Comparison of ENCODE assay signal across 32 cellular contexts in genomic region chr21:41458121-41458520, GRCh38. TPM values are rescaled to one million over a fixed set of nuclear protein-coding genes. Genes with fewer than 3 reads are reported as not detected.
"Had no signal": no experiment of that assay in that cellular context is flagged by ENCODE, and none has a peak within 500 bp of the region (broad histone marks: within the 10 kb centered on the region; RNA-seq: fewer than 3 reads in every experiment).

No MANE protein-coding gene starts in this region.

- H3K27ac ChIP-seq: esophagus muscularis mucosa, foreskin keratinocyte, heart left ventricle, left lung, neutrophil, ovary, right lobe of liver, skin epidermis, uterus had no signal

- H3K36me3 ChIP-seq: ovary, uterus had no signal

- H3K27me3 Mint-ChIP-seq: activated B cell treated with CpG ODN at 0.5 μM for 24 hours; activated naive CD8-positive, alpha-beta T cell treated with anti-CD3 and anti-CD28 coated beads for 36 hours; stimulated activated memory B cell treated with anti-CD40 and anti-IgM and Interleukin-4, amounts not matched to agents 10 μg/mL and 1 μg/mL and 100 μg/mL, for 72 hours; stimulated activated naive CD8-positive, alpha-beta T cell treated with anti-CD3 and anti-CD28 coated beads, Interleukin-15, amount 100 ng/mL, for 72 hours; type B pancreatic cell had no signal

- H3K9me3 Mint-ChIP-seq: activated B cell treated with CpG ODN at 0.5 μM for 24 hours; activated naive CD8-positive, alpha-beta T cell treated with anti-CD3 and anti-CD28 coated beads for 36 hours; activated T-cell treated with anti-CD3 and anti-CD28 coated beads, Interleukin-2, amount 50 U/mL, for 72 hours; stimulated activated memory B cell treated with anti-CD40 and anti-IgM and Interleukin-4, amounts not matched to agents 10 μg/mL and 1 μg/mL and 100 μg/mL, for 72 hours; stimulated activated naive CD8-positive, alpha-beta T cell treated with anti-CD3 and anti-CD28 coated beads, Interleukin-15, amount 100 ng/mL, for 72 hours; type B pancreatic cell had no signal

- H3K4me1 ChIP-seq: left lung, right lobe of liver, uterus had no signal

- ATAC-seq: activated T-cell treated with anti-CD3 and anti-CD28 coated beads, Interleukin-2, amount 50 U/mL, for 72 hours; foreskin keratinocyte; left lung; right lobe of liver; stimulated activated memory B cell treated with anti-CD40 and anti-IgM and Interleukin-4, amounts not matched to agents 10 μg/mL and 1 μg/mL and 100 μg/mL, for 72 hours; stimulated activated naive CD8-positive, alpha-beta T cell treated with anti-CD3 and anti-CD28 coated beads, Interleukin-15, amount 100 ng/mL, for 72 hours had no signal

- H3K27me3 ChIP-seq: esophagus muscularis mucosa, foreskin keratinocyte, heart left ventricle, left lung, neutrophil, ovary, right lobe of liver, uterus had no signal

- H3K4me1 Mint-ChIP-seq: stimulated activated naive CD8-positive, alpha-beta T cell treated with anti-CD3 and anti-CD28 coated beads, Interleukin-15, amount 100 ng/mL, for 72 hours had no signal

- H3K9me3 ChIP-seq: esophagus muscularis mucosa, heart left ventricle, left lung, neutrophil, ovary, right lobe of liver, uterus had no signal

- DNase-seq: activated B cell treated with CpG ODN at 0.5 μM for 24 hours; activated CD4-positive, alpha-beta T cell treated with anti-CD3 and anti-CD28 coated beads, Interleukin-2, amount 50 U/mL, for 1 hour; activated naive CD4-positive, alpha-beta T cell; activated naive CD8-positive, alpha-beta T cell treated with anti-CD3 and anti-CD28 coated beads for 36 hours; activated T-cell treated with anti-CD3 and anti-CD28 coated beads for 4 hours; activated T-cell treated with anti-CD3 and anti-CD28 coated beads, Interleukin-2, amount 50 U/mL, for 72 hours; amniotic stem cell; caudate nucleus; cortex of kidney; endodermal cell; foreskin keratinocyte; heart left ventricle; kidney glomerular epithelial cell; left lung; mesendoderm; ovary; stimulated activated CD4-positive, alpha-beta T cell treated with anti-CD3 and anti-CD28 coated beads, Interleukin-12 subunit alpha, Interleukin-12 subunit beta, amount 100 ng/mL, for 4 hours; stimulated activated CD4-positive, alpha-beta T cell treated with anti-CD3 and anti-CD28 coated beads, Interleukin-4, amount 100 ng/mL, for 1 hour; stimulated activated naive CD8-positive, alpha-beta T cell treated with anti-CD3 and anti-CD28 coated beads, Interleukin-15, amount 100 ng/mL, for 72 hours; substantia nigra; uterus had no signal

- H3K4me3 ChIP-seq: esophagus muscularis mucosa, heart left ventricle, left lung, lung, ovary, right lobe of liver, skin epidermis, uterus had no signal

- H3K27ac Mint-ChIP-seq: activated B cell treated with CpG ODN at 0.5 μM for 24 hours; activated naive CD8-positive, alpha-beta T cell treated with anti-CD3 and anti-CD28 coated beads for 36 hours; activated T-cell treated with anti-CD3 and anti-CD28 coated beads, Interleukin-2, amount 50 U/mL, for 72 hours; endodermal cell; nephron; progenitor cell of endocrine pancreas; stimulated activated memory B cell treated with anti-CD40 and anti-IgM and Interleukin-4, amounts not matched to agents 10 μg/mL and 1 μg/mL and 100 μg/mL, for 72 hours; type B pancreatic cell had no signal

- H3K4me3 Mint-ChIP-seq: activated B cell treated with CpG ODN at 0.5 μM for 24 hours; activated naive CD8-positive, alpha-beta T cell treated with anti-CD3 and anti-CD28 coated beads for 36 hours; activated T-cell treated with anti-CD3 and anti-CD28 coated beads, Interleukin-2, amount 50 U/mL, for 72 hours; endodermal cell; nephron; stimulated activated memory B cell treated with anti-CD40 and anti-IgM and Interleukin-4, amounts not matched to agents 10 μg/mL and 1 μg/mL and 100 μg/mL, for 72 hours; stimulated activated naive CD8-positive, alpha-beta T cell treated with anti-CD3 and anti-CD28 coated beads, Interleukin-15, amount 100 ng/mL, for 72 hours; type B pancreatic cell had no signal

RNA-seq across cellular contexts. Expression of gene TMPRSS2, which starts 49.8 kb away (rescaled TPM):
- total RNA-seq: activated B cell treated with CpG ODN at 0.5 μM for 24 hours; activated naive CD8-positive, alpha-beta T cell treated with anti-CD3 and anti-CD28 coated beads for 36 hours; activated T-cell treated with anti-CD3 and anti-CD28 coated beads, Interleukin-2, amount 50 U/mL, for 72 hours; foreskin keratinocyte; heart left ventricle; mononuclear cell; T-helper 2 cell treated with Interferon-gamma antibody and Interleukin-4, amounts not matched to agents 100 ng/mL and 5 ng/mL, for 36 hours had no signal
- polyA plus RNA-seq: foreskin keratinocyte had no signal
